ENCODE assay signal across 29 cellular contexts in genomic region chr7:48114589-48114988, GRCh38. TPM values are rescaled to one million over a fixed set of nuclear protein-coding genes. Genes with fewer than 3 reads are reported as not detected.
"Had no signal": no experiment of that assay in that cellular context is flagged by ENCODE, and none has a peak within 500 bp of the region (broad histone marks: within the 10 kb centered on the region; RNA-seq: fewer than 3 reads in every experiment).

No MANE protein-coding gene starts in this region.

- H3K27ac ChIP-seq: brain microvascular endothelial cell, coronary artery, dorsolateral prefrontal cortex, esophagus muscularis mucosa, foreskin keratinocyte, gastrocnemius medialis, heart right ventricle had no signal

- H3K4me3 Mint-ChIP-seq: activated CD4-positive, alpha-beta T cell treated with anti-CD3 and anti-CD28 coated beads for 36 hours; activated CD8-positive, alpha-beta T cell treated with anti-CD3 and anti-CD28 coated beads for 36 hours; activated naive CD4-positive, alpha-beta T cell treated with anti-CD3 and anti-CD28 coated beads for 36 hours; activated naive CD8-positive, alpha-beta T cell; activated T-helper 1 cell treated with anti-CD3 and anti-CD28 coated beads, Interleukin-12 subunit alpha, Interleukin-12 subunit beta, Interleukin-2, Interleukin-4 antibody, amounts not matched to agents 30 ng/mL and 10 ng/mL and 1 ng/mL, durations not matched to agents 14 hours and 24 hours and 36 hours; central memory CD8-positive, alpha-beta T cell; dendritic cell treated with granulocyte-macrophage colony-stimulating factor and Interleukin-4, amounts not matched to agents 40 ng/mL and 50 ng/mL, for 4 days; endodermal cell had no signal

- H3K36me3 Mint-ChIP-seq: activated naive CD8-positive, alpha-beta T cell had no signal

- FAIRE-seq: astrocyte had no signal

- H3K9me3 ChIP-seq: esophagus muscularis mucosa, gastrocnemius medialis, heart right ventricle had no signal

- DNase-seq: activated CD4-positive, alpha-beta T cell treated with anti-CD3 and anti-CD28 coated beads for 36 hours; activated CD4-positive, alpha-beta T cell treated with anti-CD3 and anti-CD28 coated beads, Interleukin-2, amount 50 U/mL, for 1 hour; activated CD4-positive, alpha-beta T cell treated with anti-CD3 and anti-CD28 coated beads, Interleukin-2, amount 50 U/mL, for 48 hours; activated CD4-positive, CD25-positive, alpha-beta regulatory T cell; activated CD4-positive, CD25-positive, alpha-beta regulatory T cell treated with anti-CD3 and anti-CD28 coated beads, Interleukin-2, amount 50 U/mL, for 72 hours; activated CD8-positive, alpha-beta memory T cell treated with anti-CD3 and anti-CD28 coated beads for 24 hours; activated CD8-positive, alpha-beta T cell treated with anti-CD3 and anti-CD28 coated beads for 36 hours; activated effector memory CD4-positive, alpha-beta T cell treated with anti-CD3 and anti-CD28 coated beads, Interleukin-2, amount 50 U/mL, for 16 hours; activated naive CD4-positive, alpha-beta T cell treated with anti-CD3 and anti-CD28 coated beads for 36 hours; activated T-cell treated with anti-CD3 and anti-CD28 coated beads, Interleukin-2, amount 50 U/mL, for 48 hours; amniotic stem cell; anterior cingulate cortex; brain microvascular endothelial cell; dorsolateral prefrontal cortex; effector memory CD4-positive, alpha-beta T cell; endodermal cell; erythroblast; foreskin keratinocyte; gastrocnemius medialis; heart right ventricle; T-helper 2 cell had no signal

- H3K9me3 Mint-ChIP-seq: activated CD8-positive, alpha-beta T cell treated with anti-CD3 and anti-CD28 coated beads for 36 hours; activated naive CD4-positive, alpha-beta T cell treated with anti-CD3 and anti-CD28 coated beads for 36 hours; activated T-helper 1 cell treated with anti-CD3 and anti-CD28 coated beads, Interleukin-12 subunit alpha, Interleukin-12 subunit beta, Interleukin-2, Interleukin-4 antibody, amounts not matched to agents 30 ng/mL and 10 ng/mL and 1 ng/mL, durations not matched to agents 14 hours and 24 hours and 36 hours; activated T-helper 2 cell treated with anti-CD3 and anti-CD28 coated beads, Interferon-gamma antibody, Interleukin-2, Interleukin-4, amounts not matched to agents 10 μg/mL and 5 μg/mL and 100 μg/mL, durations not matched to agents 14 hours and 24 hours and 36 hours; central memory CD8-positive, alpha-beta T cell; dendritic cell treated with granulocyte-macrophage colony-stimulating factor and Interleukin-4, amounts not matched to agents 40 ng/mL and 50 ng/mL, for 4 days had no signal

- H3K36me3 ChIP-seq: brain microvascular endothelial cell, esophagus muscularis mucosa, gastrocnemius medialis had no signal

- H3K27me3 Mint-ChIP-seq: activated CD8-positive, alpha-beta T cell treated with anti-CD3 and anti-CD28 coated beads for 36 hours; activated naive CD8-positive, alpha-beta T cell; central memory CD8-positive, alpha-beta T cell had no signal

- H3K4me1 ChIP-seq: gastrocnemius medialis had no signal

- H3K27ac Mint-ChIP-seq: activated CD4-positive, alpha-beta T cell treated with anti-CD3 and anti-CD28 coated beads for 36 hours; activated CD8-positive, alpha-beta T cell treated with anti-CD3 and anti-CD28 coated beads for 36 hours; activated naive CD4-positive, alpha-beta T cell treated with anti-CD3 and anti-CD28 coated beads for 36 hours; activated naive CD8-positive, alpha-beta T cell; activated T-helper 1 cell treated with anti-CD3 and anti-CD28 coated beads, Interleukin-12 subunit alpha, Interleukin-12 subunit beta, Interleukin-2, Interleukin-4 antibody, amounts not matched to agents 30 ng/mL and 10 ng/mL and 1 ng/mL, durations not matched to agents 14 hours and 24 hours and 36 hours; activated T-helper 2 cell treated with anti-CD3 and anti-CD28 coated beads, Interferon-gamma antibody, Interleukin-2, Interleukin-4, amounts not matched to agents 10 μg/mL and 5 μg/mL and 100 μg/mL, durations not matched to agents 14 hours and 24 hours and 36 hours; dendritic cell treated with granulocyte-macrophage colony-stimulating factor and Interleukin-4, amounts not matched to agents 40 ng/mL and 50 ng/mL, for 4 days; endodermal cell had no signal

- H3K27me3 ChIP-seq: brain microvascular endothelial cell, dorsolateral prefrontal cortex, esophagus muscularis mucosa, gastrocnemius medialis, heart right ventricle had no signal

- ATAC-seq: activated CD4-positive, alpha-beta T cell treated with anti-CD3 and anti-CD28 coated beads for 36 hours; activated CD8-positive, alpha-beta T cell treated with anti-CD3 and anti-CD28 coated beads for 36 hours; gastrocnemius medialis had no signal

- H3K4me3 ChIP-seq: coronary artery, dorsolateral prefrontal cortex, esophagus muscularis mucosa, gastrocnemius medialis, heart right ventricle had no signal

RNA-seq across cellular contexts. Expression of gene ABCA13, which starts 56.7 kb away (rescaled TPM):
- total RNA-seq: activated CD4-positive, alpha-beta T cell treated with anti-CD3 and anti-CD28 coated beads for 36 hours; activated CD8-positive, alpha-beta T cell treated with anti-CD3 and anti-CD28 coated beads for 36 hours; activated naive CD4-positive, alpha-beta T cell treated with anti-CD3 and anti-CD28 coated beads for 36 hours; activated T-helper 1 cell treated with anti-CD3 and anti-CD28 coated beads, Interleukin-12 subunit alpha, Interleukin-12 subunit beta, Interleukin-2, Interleukin-4 antibody, amounts not matched to agents 30 ng/mL and 10 ng/mL and 1 ng/mL, durations not matched to agents 14 hours and 24 hours and 36 hours had no signal
